ENCODE assay signal across 8 cellular contexts in the genomic region with DNA sequence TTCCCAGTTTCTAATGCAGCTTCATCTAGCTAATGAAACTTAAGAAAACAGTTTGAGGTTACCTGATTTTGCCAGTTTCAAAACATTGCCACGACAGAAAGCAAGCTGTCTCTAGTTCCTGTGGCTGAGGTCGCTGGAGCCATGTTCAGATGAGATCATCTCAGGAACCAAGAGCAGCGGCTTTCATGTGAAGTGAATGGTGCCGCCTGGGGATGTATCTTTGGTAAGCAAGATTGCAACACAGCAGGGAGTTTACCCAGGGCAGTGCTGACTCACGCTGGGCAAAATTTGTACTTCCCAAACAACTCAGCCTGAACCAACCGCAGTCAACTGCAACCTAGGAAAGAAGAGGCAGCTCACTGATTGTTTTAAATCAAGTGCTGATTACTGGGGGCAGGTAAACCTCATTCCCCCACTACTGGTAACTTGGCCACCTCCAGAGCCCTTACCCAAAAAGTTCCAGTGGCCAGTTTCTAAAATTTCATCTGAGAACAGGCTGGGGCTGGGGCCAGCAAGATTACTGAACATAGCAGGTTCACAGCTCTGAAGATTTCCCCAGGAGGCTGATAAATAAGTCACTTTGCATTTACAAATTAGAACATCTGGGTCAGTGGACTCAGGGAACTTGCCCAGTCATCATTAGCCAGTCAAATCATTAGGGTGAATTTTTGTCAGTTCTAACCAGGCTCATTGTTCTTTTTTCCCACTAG. TPM values are rescaled to one million over a fixed set of nuclear protein-coding genes. Genes with fewer than 3 reads are reported as not detected.
DNase-seq lines count a peak whose midpoint lies in the region; ATAC-seq and TF ChIP-seq lines count a peak whose summit lies in the region.

A gene with protein sequence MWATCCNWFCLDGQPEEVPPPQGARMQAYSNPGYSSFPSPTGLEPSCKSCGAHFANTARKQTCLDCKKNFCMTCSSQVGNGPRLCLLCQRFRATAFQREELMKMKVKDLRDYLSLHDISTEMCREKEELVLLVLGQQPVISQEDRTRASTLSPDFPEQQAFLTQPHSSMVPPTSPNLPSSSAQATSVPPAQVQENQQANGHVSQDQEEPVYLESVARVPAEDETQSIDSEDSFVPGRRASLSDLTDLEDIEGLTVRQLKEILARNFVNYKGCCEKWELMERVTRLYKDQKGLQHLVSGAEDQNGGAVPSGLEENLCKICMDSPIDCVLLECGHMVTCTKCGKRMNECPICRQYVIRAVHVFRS (minus strand): TSS at position 194 of the 710 bp plus-strand sequence. CDS start 37,154 bp downstream, outside the sequence.

- H3K4me1 Mint-ChIP-seq in activated CD8-positive, alpha-beta T cell treated with anti-CD3 and anti-CD28 coated beads for 36 hours (ENCODE audit: low read depth) = peaks cover 51% of the 10 kb centered on the region

- CTCF ChIA-PET in activated CD8-positive, alpha-beta T cell treated with anti-CD3 and anti-CD28 coated beads for 36 hours (lab: Charles Lee) = interaction anchor here (0.8 to 3.2 kb wide), 17 partner anchors 9 to 67 kb away, joined by 3 to 17 read pairs (median 6); a partner anchor contains a TSS

- no peaks in the 10 kb centered on the region for H3K27me3 Mint-ChIP-seq in activated CD8-positive, alpha-beta T cell treated with anti-CD3 and anti-CD28 coated beads for 36 hours

- intact Hi-C loops in activated CD8-positive, alpha-beta T cell treated with anti-CD3 and anti-CD28 coated beads for 36 hours (cut with micrococcal nuclease) = loop anchor here (1.0 to 5.0 kb wide), 4 partner anchors 12 to 81 kb away; a partner anchor contains a TSS

- peak; percentile 98 for DNase-seq in Ammon's horn (ENCODE audit: low spot score)
- peak; percentile 86 for DNase-seq in NCI-H774 (lab: John Stamatoyannopoulos, UW)
- peak; percentile 96 for DNase-seq in activated CD8-positive, alpha-beta T cell treated with anti-CD3 and anti-CD28 coated beads for 36 hours
- peak; percentile 65 for DNase-seq in effector CD8-positive, alpha-beta T cell (lab: John Stamatoyannopoulos, UW)
- DNase-seq in lung microvascular endothelial cell (ENCODE audit: low read depth in 2 of 2) = peak; percentile 96 to 98
- DNase-seq in stimulated activated CD4-positive, alpha-beta T cell treated with anti-CD3 and anti-CD28 coated beads, TNF-alpha, amount 100 ng/mL, for 48 hours (ENCODE audit: low read depth in 3 of 3) = peak; percentile 78 to 89 (median 82)

- no peaks in the 10 kb centered on the region for H3K9me3 Mint-ChIP-seq in activated CD8-positive, alpha-beta T cell treated with anti-CD3 and anti-CD28 coated beads for 36 hours

- no peak for TF ChIP-seq CTCF in activated CD8-positive, alpha-beta T cell treated with anti-CD3 and anti-CD28 coated beads for 36 hours (IDR thresholded peaks at IDR 0.05)

- H3K36me3 Mint-ChIP-seq in activated CD8-positive, alpha-beta T cell treated with anti-CD3 and anti-CD28 coated beads for 36 hours (ENCODE audit: low read depth) = peaks cover 21% of the 10 kb centered on the region

- POLR2A ChIA-PET in activated CD8-positive, alpha-beta T cell treated with anti-CD3 and anti-CD28 coated beads for 36 hours (lab: Charles Lee) = interaction anchor here (0.7 to 3.8 kb wide), 14 partner anchors 10 to 83 kb away, joined by 3 to 34 read pairs (median 7); a partner anchor contains a TSS

- ATAC-seq in GM19043 (IDR thresholded peaks at IDR 0.05; ENCODE audit: low read depth, unreplicated experiment) (peak; percentile 87), HG03378 (IDR thresholded peaks at IDR 0.05; ENCODE audit: unreplicated experiment) (peak; percentile 78)
- peak; percentile 98 for ATAC-seq in activated CD8-positive, alpha-beta T cell treated with anti-CD3 and anti-CD28 coated beads for 36 hours

- peak within 1 kb of the TSS; percentile 22 for H3K4me3 Mint-ChIP-seq in activated CD8-positive, alpha-beta T cell treated with anti-CD3 and anti-CD28 coated beads for 36 hours

- H3K27ac Mint-ChIP-seq in activated CD8-positive, alpha-beta T cell treated with anti-CD3 and anti-CD28 coated beads for 36 hours = peak within 1 kb of the TSS; percentile 87

RNA-seq across cellular contexts. Expression of the gene that starts here (rescaled TPM):
- total RNA-seq in activated CD8-positive, alpha-beta T cell treated with anti-CD3 and anti-CD28 coated beads for 36 hours = 10 to 100 TPM; 11.3 to 12.0 TPM
- total RNA-seq in lung microvascular endothelial cell = 3.6 and 6.5 TPM in 2 replicates

Comparison
In these comparisons a context has a peak if more than half of its experiments do, and no peak if none do; other contexts are left out.
1. Peak in every context shown above with its lines: DNase-seq and ATAC-seq.